1 cellular context compared by ENCODE assay signal in the genomic region with DNA sequence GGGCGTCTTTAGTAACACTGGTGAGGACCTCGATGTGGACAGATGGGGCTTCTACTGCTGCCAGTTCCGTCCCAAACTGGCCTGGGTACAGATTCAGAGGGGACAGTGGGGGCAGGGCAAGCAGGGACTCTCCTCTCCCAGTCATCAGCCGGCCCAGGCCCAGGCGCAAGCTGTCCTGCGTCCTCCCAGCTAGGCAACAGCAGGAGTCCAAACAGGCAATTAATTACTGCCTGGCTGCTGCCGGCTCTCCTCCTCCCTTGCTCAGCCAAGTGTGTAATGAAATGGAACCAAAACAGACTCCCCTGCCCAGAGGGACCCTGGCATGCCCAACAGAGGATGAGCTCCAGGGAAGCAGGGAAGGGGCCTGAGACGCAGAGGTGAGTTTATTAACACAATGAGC.
TF ChIP-seq lines count a peak whose summit lies in the region.

No MANE protein-coding gene starts in this region.

TF ChIP-seq in GM23338, 12 proteins besides CTCF, POLR2A, EP300 and RAD21 (continued from another document):
- TF ChIP-seq, protein P1, sequence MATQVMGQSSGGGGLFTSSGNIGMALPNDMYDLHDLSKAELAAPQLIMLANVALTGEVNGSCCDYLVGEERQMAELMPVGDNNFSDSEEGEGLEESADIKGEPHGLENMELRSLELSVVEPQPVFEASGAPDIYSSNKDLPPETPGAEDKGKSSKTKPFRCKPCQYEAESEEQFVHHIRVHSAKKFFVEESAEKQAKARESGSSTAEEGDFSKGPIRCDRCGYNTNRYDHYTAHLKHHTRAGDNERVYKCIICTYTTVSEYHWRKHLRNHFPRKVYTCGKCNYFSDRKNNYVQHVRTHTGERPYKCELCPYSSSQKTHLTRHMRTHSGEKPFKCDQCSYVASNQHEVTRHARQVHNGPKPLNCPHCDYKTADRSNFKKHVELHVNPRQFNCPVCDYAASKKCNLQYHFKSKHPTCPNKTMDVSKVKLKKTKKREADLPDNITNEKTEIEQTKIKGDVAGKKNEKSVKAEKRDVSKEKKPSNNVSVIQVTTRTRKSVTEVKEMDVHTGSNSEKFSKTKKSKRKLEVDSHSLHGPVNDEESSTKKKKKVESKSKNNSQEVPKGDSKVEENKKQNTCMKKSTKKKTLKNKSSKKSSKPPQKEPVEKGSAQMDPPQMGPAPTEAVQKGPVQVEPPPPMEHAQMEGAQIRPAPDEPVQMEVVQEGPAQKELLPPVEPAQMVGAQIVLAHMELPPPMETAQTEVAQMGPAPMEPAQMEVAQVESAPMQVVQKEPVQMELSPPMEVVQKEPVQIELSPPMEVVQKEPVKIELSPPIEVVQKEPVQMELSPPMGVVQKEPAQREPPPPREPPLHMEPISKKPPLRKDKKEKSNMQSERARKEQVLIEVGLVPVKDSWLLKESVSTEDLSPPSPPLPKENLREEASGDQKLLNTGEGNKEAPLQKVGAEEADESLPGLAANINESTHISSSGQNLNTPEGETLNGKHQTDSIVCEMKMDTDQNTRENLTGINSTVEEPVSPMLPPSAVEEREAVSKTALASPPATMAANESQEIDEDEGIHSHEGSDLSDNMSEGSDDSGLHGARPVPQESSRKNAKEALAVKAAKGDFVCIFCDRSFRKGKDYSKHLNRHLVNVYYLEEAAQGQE (IDR thresholded peaks at IDR 0.05; ENCODE audit: unreplicated experiment), result no peak
- TF ChIP-seq EZH2 (IDR thresholded peaks at IDR 0.05; ENCODE audit: low read depth, unreplicated experiment), result no peak
- TF ChIP-seq STAT1 (IDR thresholded peaks at IDR 0.05; ENCODE audit: unreplicated experiment), result no peak
- no peak for TF ChIP-seq ZNF114 (CRISPR knock-in tag; IDR thresholded peaks at IDR 0.05)
- no peak for TF ChIP-seq CREB1 (CRISPR knock-in tag; IDR thresholded peaks at IDR 0.05; ENCODE audit: low read depth)
- no peak for TF ChIP-seq ZNF331 (CRISPR knock-in tag; IDR thresholded peaks at IDR 0.05; ENCODE audit: low read depth)
